ENCODE assay signal across 15 cellular contexts in the genomic region with DNA sequence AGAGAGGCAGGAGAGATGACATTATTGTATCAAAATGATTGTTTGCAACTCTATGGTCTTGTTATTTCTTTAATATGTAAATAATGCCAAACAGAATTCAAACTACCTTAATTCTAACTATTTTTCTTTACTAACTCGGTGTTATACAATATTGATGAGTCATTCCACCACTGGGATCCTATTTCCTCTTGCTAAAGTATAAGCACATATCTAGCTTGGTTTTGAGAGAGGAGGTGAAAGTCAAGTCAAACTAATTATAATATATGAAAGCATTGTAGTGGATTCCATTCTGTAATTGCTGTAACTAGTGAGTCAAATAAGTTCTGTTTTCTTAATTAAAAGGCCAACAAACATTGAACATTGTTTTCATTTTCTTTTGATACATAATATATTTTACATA.
DNase-seq lines count a peak whose midpoint lies in the region; ATAC-seq lines count a peak whose summit lies in the region.
"Had no signal": no experiment of that assay in that cellular context is flagged by ENCODE, and none has a peak within 500 bp of the region (broad histone marks: within the 10 kb centered on the region; RNA-seq: fewer than 3 reads in every experiment).

No MANE protein-coding gene starts in this region.

- ATAC-seq in HG02798 (IDR thresholded peaks at IDR 0.05; ENCODE audit: poor library complexity, unreplicated experiment) = no peak
- ATAC-seq in left cardiac atrium = no peak
- ATAC-seq: GM12878, left ventricle myocardium superior had no signal

- intact Hi-C loops in left cardiac atrium (cut with DNase I) = no loop called here

- DNase-seq in SIG-M5 treated with dmso at 0.1 percent for 504 hours (lab: John Stamatoyannopoulos, UW; ENCODE audit: unreplicated experiment) (peak; percentile 1), SIG-M5 (lab: John Stamatoyannopoulos, UW) (no peak), NCI-H460 (ENCODE audit: extremely low read depth, low read depth) (peak; percentile 8), brain pericyte (ENCODE audit: low read depth, low spot score) (peak; percentile 6), renal cortical epithelial cell (ENCODE audit: low read depth) (peak; percentile 30), SHP77 (lab: John Stamatoyannopoulos, UW) (no peak), left cardiac atrium (no peak)
- DNase-seq: activated CD4-positive, CD25-positive, alpha-beta regulatory T cell treated with anti-CD3 and anti-CD28 coated beads, Interleukin-2, amount 50 U/mL, for 72 hours; central memory CD4-positive, alpha-beta T cell; H7; left ventricle myocardium superior; MG63; NCI-H187 had no signal

Comparison
In these comparisons a context has a peak if more than half of its experiments do, and no peak if none do; other contexts are left out.
1. DNase-seq: peak in SIG-M5 treated with dmso at 0.1 percent for 504 hours (single experiment), NCI-H460 (single experiment), brain pericyte (single experiment) and renal cortical epithelial cell (single experiment); none in SIG-M5 (single experiment), SHP77 (0 of 2) and left cardiac atrium (single experiment).